ENCODE assay signal across 1 cellular context in the genomic region with DNA sequence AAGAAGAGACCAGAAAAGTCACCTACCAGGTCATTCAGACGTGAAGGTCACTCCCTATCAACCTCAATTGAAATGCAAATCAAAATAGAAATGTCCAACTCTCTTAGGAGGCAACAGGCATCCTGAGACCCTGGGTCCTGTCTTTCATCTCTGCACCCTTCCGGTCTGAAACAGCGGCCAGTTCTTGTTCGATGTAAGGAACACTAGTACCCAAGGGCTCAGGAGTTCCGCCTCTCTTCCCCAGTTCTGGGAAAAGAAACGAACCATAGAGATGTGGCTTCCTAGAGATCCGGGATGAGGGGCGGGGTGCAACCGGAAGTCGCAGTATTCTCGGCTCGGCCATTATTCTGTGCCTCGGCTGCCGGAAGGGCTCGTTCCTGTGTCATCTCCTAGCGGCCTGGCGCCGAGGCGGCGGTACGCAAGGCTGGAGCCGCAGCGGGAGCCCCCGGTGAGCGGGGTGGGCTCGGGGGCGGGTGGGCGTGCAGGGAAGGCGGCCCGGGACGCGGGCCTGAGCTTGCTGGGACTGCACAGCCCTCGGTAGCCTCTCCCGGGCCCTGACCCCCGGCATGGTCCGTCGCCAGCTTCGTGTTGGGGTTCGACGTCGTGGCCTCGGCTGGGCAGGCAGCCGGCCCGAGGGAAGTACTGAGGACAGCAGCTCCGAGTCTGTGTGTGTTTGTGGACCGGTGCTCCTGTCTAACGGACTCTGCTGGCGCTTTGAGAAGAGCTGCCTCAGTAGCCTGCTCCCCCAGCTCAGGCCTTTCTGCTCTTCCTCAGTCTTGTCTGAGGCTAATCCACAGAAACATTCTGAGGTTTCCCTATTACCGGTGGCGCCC.
TF ChIP-seq lines count a peak whose summit lies in the region.

A gene (plus strand): TSS at position 341 of the 833 bp plus-strand sequence. CDS start 4,119 bp downstream, outside the sequence.

TF ChIP-seq in GM12878, 131 proteins besides CTCF, POLR2A, EP300 and RAD21 (continued from another document):
- TF ChIP-seq, protein P1, sequence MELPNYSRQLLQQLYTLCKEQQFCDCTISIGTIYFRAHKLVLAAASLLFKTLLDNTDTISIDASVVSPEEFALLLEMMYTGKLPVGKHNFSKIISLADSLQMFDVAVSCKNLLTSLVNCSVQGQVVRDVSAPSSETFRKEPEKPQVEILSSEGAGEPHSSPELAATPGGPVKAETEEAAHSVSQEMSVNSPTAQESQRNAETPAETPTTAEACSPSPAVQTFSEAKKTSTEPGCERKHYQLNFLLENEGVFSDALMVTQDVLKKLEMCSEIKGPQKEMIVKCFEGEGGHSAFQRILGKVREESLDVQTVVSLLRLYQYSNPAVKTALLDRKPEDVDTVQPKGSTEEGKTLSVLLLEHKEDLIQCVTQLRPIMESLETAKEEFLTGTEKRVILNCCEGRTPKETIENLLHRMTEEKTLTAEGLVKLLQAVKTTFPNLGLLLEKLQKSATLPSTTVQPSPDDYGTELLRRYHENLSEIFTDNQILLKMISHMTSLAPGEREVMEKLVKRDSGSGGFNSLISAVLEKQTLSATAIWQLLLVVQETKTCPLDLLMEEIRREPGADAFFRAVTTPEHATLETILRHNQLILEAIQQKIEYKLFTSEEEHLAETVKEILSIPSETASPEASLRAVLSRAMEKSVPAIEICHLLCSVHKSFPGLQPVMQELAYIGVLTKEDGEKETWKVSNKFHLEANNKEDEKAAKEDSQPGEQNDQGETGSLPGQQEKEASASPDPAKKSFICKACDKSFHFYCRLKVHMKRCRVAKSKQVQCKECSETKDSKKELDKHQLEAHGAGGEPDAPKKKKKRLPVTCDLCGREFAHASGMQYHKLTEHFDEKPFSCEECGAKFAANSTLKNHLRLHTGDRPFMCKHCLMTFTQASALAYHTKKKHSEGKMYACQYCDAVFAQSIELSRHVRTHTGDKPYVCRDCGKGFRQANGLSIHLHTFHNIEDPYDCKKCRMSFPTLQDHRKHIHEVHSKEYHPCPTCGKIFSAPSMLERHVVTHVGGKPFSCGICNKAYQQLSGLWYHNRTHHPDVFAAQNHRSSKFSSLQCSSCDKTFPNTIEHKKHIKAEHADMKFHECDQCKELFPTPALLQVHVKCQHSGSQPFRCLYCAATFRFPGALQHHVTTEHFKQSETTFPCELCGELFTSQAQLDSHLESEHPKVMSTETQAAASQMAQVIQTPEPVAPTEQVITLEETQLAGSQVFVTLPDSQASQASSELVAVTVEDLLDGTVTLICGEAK (IDR thresholded peaks at IDR 0.05; ENCODE audit: borderline replicate concordance): peak; percentile 90
- TF ChIP-seq GATAD2B (conservative IDR thresholded peaks at IDR 0.05; ENCODE audit: low read depth) (0 out of 2 replicates have a peak, but pooled peaks have one; percentile 19), CHD2 (IDR thresholded peaks at IDR 0.05; ENCODE audit: borderline replicate concordance, low read depth, low read length) (no peak; the same call in 1 of the 2 replicates)
- TF ChIP-seq, protein P2, sequence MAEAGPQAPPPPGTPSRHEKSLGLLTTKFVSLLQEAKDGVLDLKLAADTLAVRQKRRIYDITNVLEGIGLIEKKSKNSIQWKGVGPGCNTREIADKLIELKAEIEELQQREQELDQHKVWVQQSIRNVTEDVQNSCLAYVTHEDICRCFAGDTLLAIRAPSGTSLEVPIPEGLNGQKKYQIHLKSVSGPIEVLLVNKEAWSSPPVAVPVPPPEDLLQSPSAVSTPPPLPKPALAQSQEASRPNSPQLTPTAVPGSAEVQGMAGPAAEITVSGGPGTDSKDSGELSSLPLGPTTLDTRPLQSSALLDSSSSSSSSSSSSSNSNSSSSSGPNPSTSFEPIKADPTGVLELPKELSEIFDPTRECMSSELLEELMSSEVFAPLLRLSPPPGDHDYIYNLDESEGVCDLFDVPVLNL (IDR thresholded peaks at IDR 0.05; ENCODE audit: low read depth, low read length): no peak
